In the genomic region with DNA sequence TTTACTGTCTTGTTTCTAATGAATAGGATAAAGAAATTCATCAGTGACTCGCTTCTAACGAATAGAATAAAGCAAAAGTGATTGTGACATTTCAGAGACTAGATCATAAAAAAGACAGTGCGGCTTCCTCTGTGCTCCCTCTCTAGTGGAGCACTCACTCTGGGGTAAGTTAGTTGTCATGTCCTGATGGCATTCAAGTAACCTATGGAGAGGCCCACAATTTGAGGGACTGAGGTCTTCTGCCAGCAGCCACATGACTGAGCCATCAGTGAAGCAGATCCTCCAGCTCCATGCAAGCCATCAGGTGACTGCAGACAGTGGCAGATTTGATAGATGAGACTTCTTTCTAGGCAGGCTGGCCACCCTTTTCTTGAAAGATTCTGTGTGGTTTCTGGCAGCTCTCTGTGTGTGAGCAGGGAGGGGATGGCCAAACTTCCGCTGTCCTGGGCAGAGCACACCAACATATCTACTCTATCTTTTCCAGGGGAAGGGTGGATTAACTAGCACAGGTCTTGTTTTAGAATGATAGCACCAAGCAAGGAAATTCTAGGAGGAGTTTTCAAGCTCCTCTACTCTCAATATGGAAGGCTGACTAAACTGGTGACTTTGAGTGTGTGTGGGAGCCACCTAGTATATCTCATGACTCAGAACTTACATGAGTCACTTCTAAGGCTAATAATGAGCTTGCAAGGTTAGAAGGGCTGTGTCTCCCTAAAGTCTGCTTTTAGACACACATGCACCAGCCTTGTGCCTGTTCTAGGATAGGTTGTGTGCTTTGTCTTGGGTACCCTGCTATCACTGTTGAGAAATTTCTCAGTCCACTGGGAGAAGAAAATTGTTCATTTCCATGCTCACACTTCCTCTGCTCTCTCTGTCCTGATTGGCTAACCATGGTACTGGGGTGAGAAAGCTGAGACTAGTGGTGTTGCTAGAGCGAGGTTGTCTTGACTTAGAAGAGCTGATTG, we compare ENCODE assay signal across 8 cellular contexts.
DNase-seq lines count a peak whose midpoint lies in the region; ATAC-seq and TF ChIP-seq lines count a peak whose summit lies in the region.

No MANE protein-coding gene starts in this region.

- H3K27ac ChIP-seq in IMR-90 (ENCODE audit: insufficient read depth, low read length), result no peak overlapping the region
- H3K27ac ChIP-seq in neuronal stem cell (replicated peaks; ENCODE audit: low read length), result no peak overlapping the region
- H3K27ac ChIP-seq in vagina, result no peak overlapping the region

- TF ChIP-seq POLR2A in IMR-90 (IDR thresholded peaks at IDR 0.05; ENCODE audit: low read depth, low read length), result no peak
- no peak for TF ChIP-seq POLR2A in vagina (IDR thresholded peaks at IDR 0.05)

- H3K4me3 ChIP-seq in IMR-90 (ENCODE audit: insufficient read depth, low read depth, low read length) (no peak overlapping the region), epithelial cell of esophagus (ENCODE audit: low read length) (no peak overlapping the region), neuronal stem cell (ENCODE audit: low read length in 2 of 2) (no peak overlapping the region), vagina (no peak overlapping the region)

- H4K5ac ChIP-seq in IMR-90 (ENCODE audit: low read depth, low read length), result no peak overlapping the region

- dilution Hi-C loops in IMR-90 (cut with HindIII; ENCODE audit: low sequenced_read_pairs, unreplicated experiment), result no loop called here

- H3K9me1 ChIP-seq in IMR-90 (ENCODE audit: insufficient read depth, low read length), result no peaks in the 10 kb centered on the region

- intact Hi-C loops in IMR-90 (cut with micrococcal nuclease), result no loop called here
- intact Hi-C loops in vagina (cut with DNase I), result no loop called here

- POLR2A ChIA-PET in IMR-90 (lab: Charles Lee; ENCODE audit: unreplicated experiment), result no interaction called here

- no peak overlapping the region for H4K8ac ChIP-seq in IMR-90 (ENCODE audit: low read depth in 2 of 2, low read length in 2 of 2)
- no peak overlapping the region for H4K8ac ChIP-seq in neuronal stem cell (ENCODE audit: low read depth, low read length)

- no peak overlapping the region for H3K14ac ChIP-seq in IMR-90 (replicated peaks; ENCODE audit: low read depth, low read length)
- H3K14ac ChIP-seq in neuronal stem cell (ENCODE audit: low read length), result no peak overlapping the region

- H2AK9ac ChIP-seq in IMR-90 (replicated peaks; ENCODE audit: low read depth, low read length, poor library complexity), result no peak overlapping the region

- H2BK5ac ChIP-seq in IMR-90 (ENCODE audit: low read depth, low read length, poor library complexity, severe bottlenecking) (no peak overlapping the region), neuronal stem cell (ENCODE audit: low read length) (no peak overlapping the region)

- H4K91ac ChIP-seq in IMR-90 (ENCODE audit: insufficient read depth, low read depth, low read length), result no peak overlapping the region
- H4K91ac ChIP-seq in neuronal stem cell (ENCODE audit: low read depth, low read length, poor library complexity), result no peak overlapping the region

- H3K79me1 ChIP-seq in IMR-90 (ENCODE audit: low read depth in 1 of 2, low read length in 2 of 2) (no peaks in the 10 kb centered on the region), neuronal stem cell (ENCODE audit: low read depth, low read length) (no peaks in the 10 kb centered on the region)

- DNase-seq in IMR-90 (peak; percentile 80), epithelial cell of esophagus (ENCODE audit: low read depth) (peak; percentile 86), neuronal stem cell (ENCODE audit: low spot score) (no peak), NCI-H2227 treated with DMSO at 0.1 percent for 48 hours (lab: John Stamatoyannopoulos, UW) (no peak), vagina (ENCODE audit: extremely low spot score in 2 of 2) (no peak), ureter (ENCODE audit: low spot score) (no peak)

- ATAC-seq in GM18508 (IDR thresholded peaks at IDR 0.05; ENCODE audit: insufficient read depth, unreplicated experiment) (peak; percentile 87), GM21786 (IDR thresholded peaks at IDR 0.05; ENCODE audit: unreplicated experiment) (peak; percentile 87), IMR-90 (ENCODE audit: low read depth) (peak; percentile 85)

- H2BK120ac ChIP-seq in IMR-90 (ENCODE audit: low read depth, low read length) (no peak overlapping the region), neuronal stem cell (ENCODE audit: low read depth, low read length) (no peak overlapping the region)

- H2AK5ac ChIP-seq in IMR-90 (ENCODE audit: low read depth, low read length) (no peak overlapping the region), neuronal stem cell (ENCODE audit: low read depth, low read length) (no peak overlapping the region)

- no peak overlapping the region for H3K9ac ChIP-seq in IMR-90 (ENCODE audit: low read depth, low read length)
- no peak overlapping the region for H3K9ac ChIP-seq in neuronal stem cell (ENCODE audit: low read depth, low read length, poor library complexity)

- H3K36me3 ChIP-seq in IMR-90 (ENCODE audit: control insufficient read depth, insufficient read depth, low read length) (no peaks in the 10 kb centered on the region), neuronal stem cell (replicated peaks in 1 of 2; ENCODE audit: control insufficient read depth in 2 of 2, insufficient read depth in 2 of 2, low read length in 2 of 2) (no peaks in the 10 kb centered on the region), vagina (no peaks in the 10 kb centered on the region)

- H2BK15ac ChIP-seq in IMR-90 (ENCODE audit: low read depth, low read length), result no peak overlapping the region
- H2BK15ac ChIP-seq in neuronal stem cell (ENCODE audit: low read length), result no peak overlapping the region

- in situ Hi-C loops in IMR-90 (cut with MboI; ENCODE audit: low sequenced_read_pairs), result no loop called here

- H3K18ac ChIP-seq in IMR-90 (ENCODE audit: low read depth, low read length) (no peak overlapping the region), neuronal stem cell (ENCODE audit: low read length) (no peak overlapping the region)

- 80% methylated on average over 1 of the region's 5 CpGs; no CpG with 5 or more reads in 1 of the 2 experiments for WGBS in IMR-90 (ENCODE audit: extremely low coverage in 2 of 2, insufficient read length in 1 of 2), 2 experiments
- WGBS in neuronal stem cell (ENCODE audit: extremely low coverage in 2 of 2, insufficient read length in 2 of 2, insufficient replicate concordance in 1 of 2), 2 donors, result no CpG with 5 or more reads among the region's 5 CpGs

- H4K20me1 ChIP-seq in IMR-90 (ENCODE audit: insufficient read depth, low read length), result no peaks in the 10 kb centered on the region

- no TSS peak for BruUV-seq in IMR-90 (replicated peaks; lab: Mats Ljungman, UMichigan)

- no peak overlapping the region for H2BK20ac ChIP-seq in IMR-90 (ENCODE audit: low read depth, low read length)

- H2BK12ac ChIP-seq in neuronal stem cell (ENCODE audit: low read length), result no peak overlapping the region

- H3K56ac ChIP-seq in IMR-90 (ENCODE audit: extremely low read depth, insufficient read depth, low read length), result no peak overlapping the region

- H3K9me3 ChIP-seq in IMR-90 (ENCODE audit: control insufficient read depth, insufficient read depth, low read length), result no peaks in the 10 kb centered on the region
- H3K9me3 ChIP-seq in neuronal stem cell (replicated peaks in 1 of 2; ENCODE audit: control insufficient read depth in 2 of 2, insufficient read depth in 1 of 2, low read depth in 1 of 2, low read length in 2 of 2), result no peaks in the 10 kb centered on the region
- no peaks in the 10 kb centered on the region for H3K9me3 ChIP-seq in vagina

- H3K4me2 ChIP-seq in IMR-90 (ENCODE audit: low read depth, low read length) (no peak overlapping the region; the same call in 1 of the 2 replicates), neuronal stem cell (ENCODE audit: insufficient read depth, low read length, poor library complexity, severe bottlenecking) (no peak overlapping the region)

- H3K23ac ChIP-seq in IMR-90 (ENCODE audit: low read depth, low read length) (no peak overlapping the region), neuronal stem cell (ENCODE audit: low read depth, low read length, poor library complexity) (no peak overlapping the region)

- TF ChIP-seq RAD21 in IMR-90 (IDR thresholded peaks at IDR 0.05; ENCODE audit: low read length), result no peak

- TF ChIP-seq CTCF in IMR-90 (conservative IDR thresholded peaks at IDR 0.05; ENCODE audit: low read depth, low read length), result no peak
- TF ChIP-seq CTCF in epithelial cell of esophagus (IDR thresholded peaks at IDR 0.05; ENCODE audit: insufficient read depth, low read depth, low read length, missing control alignments), result no peak
- TF ChIP-seq CTCF in vagina (IDR thresholded peaks at IDR 0.05), result no peak

- H3K4ac ChIP-seq in IMR-90 (ENCODE audit: low read depth, low read length) (no peak overlapping the region), neuronal stem cell (ENCODE audit: low read length) (no peak overlapping the region)

- H3K27me3 ChIP-seq in IMR-90 (ENCODE audit: control insufficient read depth, insufficient read depth, low read length) (peaks cover 11% of the 10 kb centered on the region), neuronal stem cell (ENCODE audit: control insufficient read depth in 3 of 3, insufficient read depth in 3 of 3, low read depth in 1 of 3, low read length in 3 of 3) (no peaks in the 10 kb centered on the region), vagina (no peaks in the 10 kb centered on the region)

- CTCF ChIA-PET in IMR-90 (lab: Yijun Ruan, JAX), result no interaction called here

- no peaks in the 10 kb centered on the region for H3K4me1 ChIP-seq in IMR-90 (ENCODE audit: control insufficient read depth, insufficient read depth, low read length)
- no peaks in the 10 kb centered on the region for H3K4me1 ChIP-seq in neuronal stem cell (ENCODE audit: control insufficient read depth in 2 of 2, insufficient read depth in 1 of 2, low read depth in 1 of 2, low read length in 2 of 2)
- H3K4me1 ChIP-seq in vagina, result no peaks in the 10 kb centered on the region

- H2AFZ ChIP-seq in IMR-90 (replicated peaks; ENCODE audit: low read length, poor library complexity) (no peak overlapping the region), neuronal stem cell (ENCODE audit: low read length) (no peak overlapping the region)

TF ChIP-seq in IMR-90, 13 proteins besides CTCF, POLR2A, EP300 and RAD21:
- TF ChIP-seq RFX5 (IDR thresholded peaks at IDR 0.05; ENCODE audit: low read depth, low read length), result no peak
- no peak for TF ChIP-seq NFE2L2 (IDR thresholded peaks at IDR 0.05; ENCODE audit: low read depth, low read length)
- TF ChIP-seq MAFK (IDR thresholded peaks at IDR 0.05; ENCODE audit: low read depth, low read length), result no peak
- TF ChIP-seq FOS (IDR thresholded peaks at IDR 0.05; ENCODE audit: low read depth, low read length), result peak; percentile 58; the same call in 1 of the 2 replicates
- TF ChIP-seq CEBPB (IDR thresholded peaks at IDR 0.05; ENCODE audit: low read depth, low read length), result 0 out of 2 replicates have a peak, but pooled peaks have one; percentile 12
- TF ChIP-seq CHD1 (IDR thresholded peaks at IDR 0.05; ENCODE audit: low read depth, low read length), result no peak

Comparison
In these comparisons a context has a peak if more than half of its experiments do, and no peak if none do; other contexts are left out.
1. DNase-seq: peak in IMR-90 (single experiment) and epithelial cell of esophagus (single experiment); none in neuronal stem cell (single experiment), NCI-H2227 treated with DMSO at 0.1 percent for 48 hours (single experiment), vagina (0 of 2) and ureter (single experiment).
2. Peak in every context shown above with its lines, with median percentiles within 50 percentile points of each other: ATAC-seq.